ENCODE assay signal across 7 cellular contexts in genomic region chr17:6218333-6218732, GRCh38.
"Had no signal": no experiment of that assay in that cellular context is flagged by ENCODE, and none has a peak within 500 bp of the region (broad histone marks: within the 10 kb centered on the region; RNA-seq: fewer than 3 reads in every experiment).

No MANE protein-coding gene starts in this region.

- FAIRE-seq: H54, HepG2 had no signal

- H3K36me3 Mint-ChIP-seq: IgD-negative memory B cell had no signal

- H3K27ac ChIP-seq: HL-60 had no signal

- H3K4me3 Mint-ChIP-seq: H9, IgD-negative memory B cell had no signal

- DNase-seq: GOT3, H9, HCEC 1CT had no signal

- H3K4me1 Mint-ChIP-seq: IgD-negative memory B cell had no signal

- ATAC-seq: HepG2 had no signal

- H3K27ac Mint-ChIP-seq: H9 had no signal
